In the genomic region with DNA sequence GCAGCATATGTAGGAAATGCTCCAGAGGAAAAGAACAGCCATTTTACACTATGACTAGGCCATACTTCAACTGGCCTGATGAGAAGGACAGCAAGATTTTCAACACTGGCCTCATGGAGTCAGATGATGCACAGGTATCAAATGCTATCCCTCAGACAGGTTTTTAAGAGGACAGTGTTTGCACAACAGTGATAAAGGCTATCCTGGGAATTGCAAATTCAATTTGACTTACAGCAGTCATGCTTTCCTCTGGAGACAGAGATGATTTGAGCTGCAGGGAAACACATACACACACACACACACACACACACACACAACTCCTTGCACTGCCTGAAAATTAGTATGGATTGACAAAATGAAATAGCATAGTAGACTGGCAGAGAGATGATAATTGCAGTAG, we compare ENCODE assay signal across 24 cellular contexts.
DNase-seq lines count a peak whose midpoint lies in the region; ATAC-seq and TF ChIP-seq lines count a peak whose summit lies in the region.
"Had no signal": no experiment of that assay in that cellular context is flagged by ENCODE, and none has a peak within 500 bp of the region (broad histone marks: within the 10 kb centered on the region; RNA-seq: fewer than 3 reads in every experiment).

No MANE protein-coding gene starts in this region.

- H3K9ac ChIP-seq in neural cell (ENCODE audit: low read length) = no peak overlapping the region
- H3K9ac ChIP-seq: BLaER1, neural progenitor cell had no signal

- H3K4me2 ChIP-seq in neural cell (ENCODE audit: low read length) = no peak overlapping the region
- H3K4me2 ChIP-seq: A549, neural progenitor cell had no signal

- no peaks in the 10 kb centered on the region for H3K9me2 ChIP-seq in neural cell (ENCODE audit: insufficient read depth, low read length)

- H4K20me1 ChIP-seq in neural cell (ENCODE audit: insufficient read depth) = no peaks in the 10 kb centered on the region
- H4K20me1 ChIP-seq: BLaER1 had no signal

- no peaks in the 10 kb centered on the region for H3K27me3 ChIP-seq in neural cell (ENCODE audit: insufficient read depth, low read depth, low read length)
- H3K27me3 ChIP-seq: BLaER1, cardiac muscle cell, neural progenitor cell, upper lobe of right lung had no signal

- peaks cover 58% of the 10 kb centered on the region for H3K4me1 Mint-ChIP-seq in brain

- TF ChIP-seq RAD21 in neural cell (conservative IDR thresholded peaks at IDR 0.05) = no peak

- no peaks in the 10 kb centered on the region for H3F3A ChIP-seq in neural cell (ENCODE audit: insufficient read depth, low read length, poor library complexity, severe bottlenecking)

- TF ChIP-seq CTCF in brain (conservative IDR thresholded peaks at IDR 0.05) = no peak
- TF ChIP-seq CTCF in neural cell (IDR thresholded peaks at IDR 0.05; ENCODE audit: poor library complexity, severe bottlenecking) = no peak

- H3K27me3 Mint-ChIP-seq in brain = no peaks in the 10 kb centered on the region
- H3K27me3 Mint-ChIP-seq: activated T-cell treated with anti-CD3 and anti-CD28 coated beads, Interleukin-2, amount 50 U/mL, for 24 hours had no signal

- no peak for ATAC-seq in HG03432 (IDR thresholded peaks at IDR 0.05; ENCODE audit: unreplicated experiment)
- ATAC-seq: A549 had no signal

- TF ChIP-seq EP300 in neural cell (conservative IDR thresholded peaks at IDR 0.05; ENCODE audit: poor library complexity, severe bottlenecking) = peak; percentile 25

- H3K4me3 ChIP-seq in neural cell (ENCODE audit: low read length) = no peak overlapping the region
- H3K4me3 ChIP-seq: A549, BLaER1, cardiac muscle cell, mucosa of descending colon, neural progenitor cell, prostate gland, upper lobe of right lung had no signal

- peak overlapping the region in 4 of 5 experiments; percentile 33 to 92 (median 54) for H3K27ac Mint-ChIP-seq in brain
- H3K27ac Mint-ChIP-seq: activated T-cell treated with anti-CD3 and anti-CD28 coated beads, Interleukin-2, amount 50 U/mL, for 24 hours; immature natural killer cell; neural progenitor cell had no signal

- no peaks in the 10 kb centered on the region for H3K9me3 Mint-ChIP-seq in brain
- H3K9me3 Mint-ChIP-seq: activated T-cell treated with anti-CD3 and anti-CD28 coated beads, Interleukin-2, amount 50 U/mL, for 24 hours; immature natural killer cell; neural progenitor cell had no signal

- H3K27ac ChIP-seq in neural cell (ENCODE audit: low read length) = peak overlapping the region; percentile 10
- H3K27ac ChIP-seq: A549, cardiac muscle cell, neural progenitor cell, prostate gland, upper lobe of right lung had no signal

- H2AFZ ChIP-seq in neural cell (ENCODE audit: low read depth, low read length) = no peak overlapping the region
- H2AFZ ChIP-seq: neural progenitor cell had no signal

- no peaks in the 10 kb centered on the region for H3K79me2 ChIP-seq in neural cell (replicated peaks; ENCODE audit: insufficient read depth, low read length)

- H3K36me3 ChIP-seq in neural cell (ENCODE audit: insufficient read depth, low read length) = no peaks in the 10 kb centered on the region
- H3K36me3 ChIP-seq: BLaER1, cardiac muscle cell, neural progenitor cell, prostate gland, upper lobe of right lung had no signal

- DNase-seq in NCI-H1436 (lab: John Stamatoyannopoulos, UW) (peak; percentile 30), NCI-H1436 treated with DMSO at 0.1 percent for 48 hours (lab: John Stamatoyannopoulos, UW) (no peak), NCI-H187 treated with DMSO at 0.1 percent for 48 hours (lab: John Stamatoyannopoulos, UW) (peak; percentile 50), dedifferentiated amniotic fluid mesenchymal stem cell (ENCODE audit: extremely low spot score) (no peak), NCI-H748 (lab: John Stamatoyannopoulos, UW; ENCODE audit: unreplicated experiment) (no peak)
- DNase-seq: activated CD4-positive, alpha-beta T cell treated with anti-CD3 and anti-CD28 coated beads for 1 hour; activated CD8-positive, alpha-beta memory T cell treated with anti-CD3 and anti-CD28 coated beads for 24 hours; activated naive CD4-positive, alpha-beta T cell; activated T-cell treated with anti-CD3 and anti-CD28 coated beads, Interleukin-2, amount 50 U/mL, for 24 hours; amniotic stem cell; dermis blood vessel endothelial cell; immature natural killer cell; NCI-H2081 treated with DMSO at 0.1 percent for 48 hours; NCI-H526 had no signal

- no peaks in the 10 kb centered on the region for H3K36me3 Mint-ChIP-seq in brain
- H3K36me3 Mint-ChIP-seq: immature natural killer cell, neural progenitor cell had no signal

- H3K4me3 Mint-ChIP-seq in brain = no peak overlapping the region
- H3K4me3 Mint-ChIP-seq: activated T-cell treated with anti-CD3 and anti-CD28 coated beads, Interleukin-2, amount 50 U/mL, for 24 hours; immature natural killer cell; neural progenitor cell had no signal

- no peaks in the 10 kb centered on the region for H3K9me3 ChIP-seq in neural cell (ENCODE audit: low read length)
- H3K9me3 ChIP-seq: A549, BLaER1, mucosa of descending colon, prostate gland, upper lobe of right lung had no signal

TF ChIP-seq in neural cell, 6 proteins besides CTCF, POLR2A, EP300 and RAD21:
- TF ChIP-seq TAF1 (IDR thresholded peaks at IDR 0.05; ENCODE audit: low read depth) (no peak), POLR2AphosphoS5 (IDR thresholded peaks at IDR 0.05) (peak; percentile 74)

Comparison
In these comparisons a context has a peak if more than half of its experiments do, and no peak if none do; other contexts are left out.
1. DNase-seq: peak in NCI-H1436 (single experiment) and NCI-H187 treated with DMSO at 0.1 percent for 48 hours (single experiment); none in NCI-H1436 treated with DMSO at 0.1 percent for 48 hours (single experiment), dedifferentiated amniotic fluid mesenchymal stem cell (single experiment) and NCI-H748 (single experiment).